ENCODE assay signal across 19 cellular contexts in genomic region chr20:53052380-53052779, GRCh38.
DNase-seq lines count a peak whose midpoint lies in the region; ATAC-seq, FAIRE-seq and TF ChIP-seq lines count a peak whose summit lies in the region.
"Had no signal": no experiment of that assay in that cellular context is flagged by ENCODE, and none has a peak within 500 bp of the region (broad histone marks: within the 10 kb centered on the region; RNA-seq: fewer than 3 reads in every experiment).

No MANE protein-coding gene starts in this region.

- intact Hi-C loops in K562 (cut with micrococcal nuclease), result no loop called here

- BruUV-seq in K562 (replicated peaks; lab: Mats Ljungman, UMichigan), result no TSS peak

- in situ Hi-C loops in K562 (cut with MboI), result no loop called here

- TF ChIP-seq POLR2A in A549 (IDR thresholded peaks at IDR 0.05; ENCODE audit: low read length) (no peak), K562 (conservative IDR thresholded peaks at IDR 0.05) (no peak)

- no peak for FAIRE-seq in A549 (lab: Jason Lieb, UNC)
- peak; percentile 83 for FAIRE-seq in HTR-8/SVneo (lab: Jason Lieb, UNC)
- FAIRE-seq in K562 (lab: Jason Lieb, UNC), result no peak
- FAIRE-seq: G401.6, GM12892, GM19239 had no signal

- CTCF ChIA-PET in A549 (lab: Yijun Ruan, JAX) (no interaction called here), K562 (lab: Yijun Ruan, JAX; ENCODE audit: low intra/inter-chr PET ratio) (no interaction called here)

- 29% methylated on average over 5 of the region's 5 CpGs for WGBS in A549 (ENCODE audit: missing lambda C conversion rate)
- 3% methylated on average over 5 of the region's 5 CpGs for WGBS in K562 (ENCODE audit: insufficient coverage, low coverage, missing lambda C conversion rate)

- H3K36me3 ChIP-seq in K562 (ENCODE audit: control insufficient read depth, insufficient read depth, low read length), result no peaks in the 10 kb centered on the region
- H3K36me3 ChIP-seq: BLaER1 had no signal

- no peaks in the 10 kb centered on the region for H3K79me2 ChIP-seq in K562 (ENCODE audit: control insufficient read depth, insufficient read depth, low read length)

- H3K4me2 ChIP-seq in A549 (no peak overlapping the region), K562 (ENCODE audit: insufficient read depth, low read length) (no peak overlapping the region)
- H3K4me2 ChIP-seq: BLaER1, GM23338 had no signal

- no peak overlapping the region for H3K9ac ChIP-seq in K562 (ENCODE audit: insufficient read depth in 1 of 2, low read depth in 2 of 2, low read length in 2 of 2)
- H3K9ac ChIP-seq: BLaER1 had no signal

- POLR2A ChIA-PET in A549 (lab: Yijun Ruan, JAX) (no interaction called here), K562 (lab: Yijun Ruan, JAX) (no interaction called here)

- H3K27ac ChIP-seq in A549 (no peak overlapping the region), K562 (ENCODE audit: extremely low read depth, low read depth, low read length) (no peak overlapping the region)
- H3K27ac ChIP-seq: BLaER1, C4-2B had no signal

- H4K20me1 ChIP-seq in K562 (replicated peaks; ENCODE audit: control insufficient read depth, insufficient read depth, low read length), result no peaks in the 10 kb centered on the region
- H4K20me1 ChIP-seq: BLaER1 had no signal

- ATAC-seq in A549 (no peak), K562 (no peak), GM18858 (IDR thresholded peaks at IDR 0.05; ENCODE audit: unreplicated experiment) (no peak), GM21528 (IDR thresholded peaks at IDR 0.05; ENCODE audit: low FRiP score, unreplicated experiment) (no peak)
- ATAC-seq: CD8-positive, alpha-beta T cell; GM23338; HCT116 had no signal

- H3K27me3 ChIP-seq in K562 (ENCODE audit: control insufficient read depth in 2 of 2, insufficient read depth in 2 of 2, low read length in 2 of 2), result peaks cover 10 to 19% of the 10 kb centered on the region in 2 experiments; a peak in 3 of 5 replicates
- H3K27me3 ChIP-seq: BLaER1 had no signal

- no peak overlapping the region for H2AFZ ChIP-seq in K562 (ENCODE audit: low read depth, low read length)
- H2AFZ ChIP-seq: GM23338 had no signal

- H3K9me3 ChIP-seq in A549 (no peaks in the 10 kb centered on the region), K562 (replicated peaks; ENCODE audit: control insufficient read depth, insufficient read depth, low read depth, low read length) (no peaks in the 10 kb centered on the region)
- H3K9me3 ChIP-seq: BLaER1, Caco-2 had no signal

- no peak overlapping the region for H3K4me3 ChIP-seq in A549
- no peak overlapping the region for H3K4me3 ChIP-seq in K562
- H3K4me3 ChIP-seq: BLaER1, GM23338 had no signal

- H3K4me1 ChIP-seq in A549, result no peaks in the 10 kb centered on the region
- no peaks in the 10 kb centered on the region for H3K4me1 ChIP-seq in K562 (replicated peaks in 1 of 2; ENCODE audit: control insufficient read depth in 2 of 2, insufficient read depth in 2 of 2, low read length in 2 of 2)
- H3K4me1 ChIP-seq: BLaER1, Caco-2 had no signal

- H3K9me1 ChIP-seq in K562 (ENCODE audit: control insufficient read depth, insufficient read depth, low read length), result no peaks in the 10 kb centered on the region

- TF ChIP-seq EP300 in A549 (IDR thresholded peaks at IDR 0.05) (no peak), K562 (IDR thresholded peaks at IDR 0.05; ENCODE audit: low read length) (no peak)

- TF ChIP-seq RAD21 in A549 (conservative IDR thresholded peaks at IDR 0.05 in 1 of 2, IDR thresholded peaks at IDR 0.05 in 1 of 2) (no peak), K562 (CRISPR knock-in tag; conservative IDR thresholded peaks at IDR 0.05 in 1 of 2, IDR thresholded peaks at IDR 0.05 in 1 of 2) (no peak)

- no peak for DNase-seq in A549 (ENCODE audit: low read depth in 1 of 2, low spot score in 1 of 2)
- DNase-seq in HTR-8/SVneo (ENCODE audit: insufficient read length, low spot score), result no peak
- no peak for DNase-seq in K562 (ENCODE audit: extremely low read depth in 1 of 4, low spot score in 3 of 4)
- DNase-seq in SHP77 (lab: John Stamatoyannopoulos, UW), result no peak
- DNase-seq: Caco-2; CD4-positive, CD25-positive, alpha-beta regulatory T cell; CD8-positive, alpha-beta T cell; DMS153; DND-41; H9 had no signal

- no peak for TF ChIP-seq CTCF in A549 (IDR thresholded peaks at IDR 0.05)
- TF ChIP-seq CTCF in K562 (IDR thresholded peaks at IDR 0.05 in 2 of 3, conservative IDR thresholded peaks at IDR 0.05 in 1 of 3; ENCODE audit: insufficient read depth in 2 of 3, low read depth in 1 of 3, low read length in 3 of 3), result no peak

TF ChIP-seq in A549, 52 proteins besides CTCF, POLR2A, EP300 and RAD21:
- TF ChIP-seq, protein P1, sequence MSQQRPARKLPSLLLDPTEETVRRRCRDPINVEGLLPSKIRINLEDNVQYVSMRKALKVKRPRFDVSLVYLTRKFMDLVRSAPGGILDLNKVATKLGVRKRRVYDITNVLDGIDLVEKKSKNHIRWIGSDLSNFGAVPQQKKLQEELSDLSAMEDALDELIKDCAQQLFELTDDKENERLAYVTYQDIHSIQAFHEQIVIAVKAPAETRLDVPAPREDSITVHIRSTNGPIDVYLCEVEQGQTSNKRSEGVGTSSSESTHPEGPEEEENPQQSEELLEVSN (IDR thresholded peaks at IDR 0.05; ENCODE audit: borderline replicate concordance, low read depth), result no peak
- TF ChIP-seq FOSB (CRISPR knock-in tag; IDR thresholded peaks at IDR 0.05) (no peak), MAFK (IDR thresholded peaks at IDR 0.05; ENCODE audit: partially characterized antibody) (peak; percentile 56)
TF ChIP-seq in A549: peak in this region for 1.

TF ChIP-seq in K562, 482 proteins besides CTCF, POLR2A, EP300 and RAD21:
- TF ChIP-seq PHB (CRISPR knock-in tag; IDR thresholded peaks at IDR 0.05), result no peak
- peak; percentile 36; the same call in 1 of the 2 replicates for TF ChIP-seq C11orf30 (IDR thresholded peaks at IDR 0.05; ENCODE audit: low read depth)
- TF ChIP-seq ZNF316 (IDR thresholded peaks at IDR 0.05), result peak; percentile 59; the same call in 1 of the 2 replicates
TF ChIP-seq in K562: peak in this region for 2.

Comparison
In these comparisons a context has a peak if more than half of its experiments do, and no peak if none do; other contexts are left out.
1. Of the 35 proteins assayed by ChIP-seq in both K562 and A549: peak only in K562: none; only in A549: MAFK; in both: none; in neither: 34.